ENCODE assay signal across 16 cellular contexts in genomic region chr14:96681826-96682225, GRCh38.
"Had no signal": no experiment of that assay in that cellular context is flagged by ENCODE, and none has a peak within 500 bp of the region (broad histone marks: within the 10 kb centered on the region; RNA-seq: fewer than 3 reads in every experiment).

No MANE protein-coding gene starts in this region.

- H3K36me3 Mint-ChIP-seq: type B pancreatic cell, WTC11 had no signal

- ATAC-seq: activated CD8-positive, alpha-beta T cell treated with anti-CD3 and anti-CD28 coated beads for 36 hours; activated T-cell treated with anti-CD3 and anti-CD28 coated beads, Interleukin-2, amount 50 U/mL, for 4 hours; right cardiac atrium; stimulated activated naive CD8-positive, alpha-beta T cell treated with anti-CD3 and anti-CD28 coated beads, Interleukin-15, amount 100 ng/mL, for 72 hours; WTC11 had no signal

- DNase-seq: activated CD4-positive, alpha-beta T cell treated with anti-CD3 and anti-CD28 coated beads for 48 hours; activated CD8-positive, alpha-beta T cell treated with anti-CD3 and anti-CD28 coated beads for 36 hours; activated effector memory CD4-positive, alpha-beta T cell treated with Interleukin-2 at 50 U/mL for 16 hours; activated naive CD4-positive, alpha-beta T cell treated with anti-CD3 and anti-CD28 coated beads, Interleukin-2, amount 50 U/mL, for 16 hours; activated T-cell treated with anti-CD3 and anti-CD28 coated beads, Interleukin-2, amount 50 U/mL, for 4 hours; hypothalamus; mesendoderm; nephron progenitor cell; occipital lobe; right cardiac atrium; stimulated activated naive CD8-positive, alpha-beta T cell treated with anti-CD3 and anti-CD28 coated beads, Interleukin-15, amount 100 ng/mL, for 72 hours; T-helper 2 cell had no signal

- H3K9me3 ChIP-seq: prostate gland had no signal

- H3K9me3 Mint-ChIP-seq: activated CD8-positive, alpha-beta T cell treated with anti-CD3 and anti-CD28 coated beads for 36 hours; stimulated activated naive CD8-positive, alpha-beta T cell treated with anti-CD3 and anti-CD28 coated beads, Interleukin-15, amount 100 ng/mL, for 72 hours; type B pancreatic cell had no signal

- H3K4me1 ChIP-seq: prostate gland had no signal

- H3K27ac Mint-ChIP-seq: activated CD8-positive, alpha-beta T cell treated with anti-CD3 and anti-CD28 coated beads for 36 hours; nephron progenitor cell; stimulated activated naive CD8-positive, alpha-beta T cell treated with anti-CD3 and anti-CD28 coated beads, Interleukin-15, amount 100 ng/mL, for 72 hours; type B pancreatic cell; WTC11 had no signal

- H3K4me3 ChIP-seq: prostate gland, smooth muscle cell had no signal

- H3K4me3 Mint-ChIP-seq: activated CD8-positive, alpha-beta T cell treated with anti-CD3 and anti-CD28 coated beads for 36 hours; activated T-cell treated with anti-CD3 and anti-CD28 coated beads, Interleukin-2, amount 50 U/mL, for 4 hours; nephron progenitor cell; stimulated activated naive CD8-positive, alpha-beta T cell treated with anti-CD3 and anti-CD28 coated beads, Interleukin-15, amount 100 ng/mL, for 72 hours; type B pancreatic cell; WTC11 had no signal

- H3K4me2 ChIP-seq: smooth muscle cell had no signal

- H3K36me3 ChIP-seq: prostate gland had no signal

- H3K27ac ChIP-seq: prostate gland had no signal
